Comparison of ENCODE assay signal across 17 cellular contexts in the genomic region with DNA sequence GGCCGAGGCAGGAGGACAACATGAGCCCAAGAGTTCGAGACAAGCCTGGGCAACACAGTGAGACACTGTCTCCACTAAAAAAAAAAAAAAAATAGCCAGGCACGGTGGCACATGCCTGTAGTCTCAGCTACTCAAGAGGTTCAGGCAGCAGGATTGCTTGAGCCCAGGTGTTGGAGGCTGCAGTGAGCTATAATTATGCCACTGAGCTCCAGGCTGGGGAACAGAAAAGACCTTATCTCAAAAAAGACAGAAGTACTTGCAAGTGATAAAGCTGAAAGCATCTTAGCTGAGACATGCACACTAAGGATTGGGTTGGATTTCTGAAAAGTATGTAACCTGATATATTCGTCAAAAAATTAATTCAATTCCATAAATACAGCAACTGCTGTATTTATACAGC.
DNase-seq lines count a peak whose midpoint lies in the region; ATAC-seq, FAIRE-seq and TF ChIP-seq lines count a peak whose summit lies in the region.
"Had no signal": no experiment of that assay in that cellular context is flagged by ENCODE, and none has a peak within 500 bp of the region (broad histone marks: within the 10 kb centered on the region; RNA-seq: fewer than 3 reads in every experiment).

No MANE protein-coding gene starts in this region.

- H3K27me3 ChIP-seq in K562 (ENCODE audit: control insufficient read depth in 2 of 2, insufficient read depth in 2 of 2, low read length in 2 of 2) (no peaks in the 10 kb centered on the region), gastrocnemius medialis (no peaks in the 10 kb centered on the region)
- H3K27me3 ChIP-seq: BE2C had no signal

- in situ Hi-C loops in K562 (cut with MboI) (no loop called here), gastrocnemius medialis (cut with MboI; ENCODE audit: low sequenced_read_pairs in 4 of 4) (no loop called here)

- 20% methylated on average over 4 of the region's 4 CpGs for WGBS in K562 (ENCODE audit: insufficient coverage, low coverage, missing lambda C conversion rate)

- POLR2A ChIA-PET in K562 (lab: Yijun Ruan, JAX): interaction anchor here (1.5 to 1.6 kb wide), 2 partner anchors 10 to 15 kb away, joined by 4 to 5 read pairs; no protein-coding TSS in a partner anchor

- no TSS peak for BruUV-seq in K562 (replicated peaks; lab: Mats Ljungman, UMichigan)

- H3K9me3 ChIP-seq in K562 (replicated peaks; ENCODE audit: control insufficient read depth, insufficient read depth, low read depth, low read length) (no peaks in the 10 kb centered on the region; the same call in 1 of the 2 replicates), gastrocnemius medialis (no peaks in the 10 kb centered on the region)
- H3K9me3 ChIP-seq: BE2C had no signal

- H2AFZ ChIP-seq in K562 (ENCODE audit: low read depth, low read length): no peak overlapping the region

- H3K79me2 ChIP-seq in K562 (ENCODE audit: control insufficient read depth, insufficient read depth, low read length): no peaks in the 10 kb centered on the region

- no peaks in the 10 kb centered on the region for H4K20me1 ChIP-seq in K562 (replicated peaks; ENCODE audit: control insufficient read depth, insufficient read depth, low read length)

- H3K36me3 ChIP-seq in K562 (ENCODE audit: control insufficient read depth, insufficient read depth, low read length) (no peaks in the 10 kb centered on the region), gastrocnemius medialis (no peaks in the 10 kb centered on the region)
- H3K36me3 ChIP-seq: BE2C, HAP-1 had no signal

- FAIRE-seq in K562 (lab: Jason Lieb, UNC): peak; percentile 75
- FAIRE-seq: A549, G401.6, GM12891 had no signal

- no peaks in the 10 kb centered on the region for H3K9me1 ChIP-seq in K562 (ENCODE audit: control insufficient read depth, insufficient read depth, low read length)

- intact Hi-C loops in K562 (cut with micrococcal nuclease) (loop anchor here (5.0 kb wide), 1 partner anchor 43 kb away; no protein-coding TSS in a partner anchor), left ventricle myocardium superior (cut with micrococcal nuclease) (loop anchor here (5.0 kb wide), 1 partner anchor 63 kb away; no protein-coding TSS in a partner anchor), gastrocnemius medialis (cut with DNase I; ENCODE audit: low total_unique reads) (loop anchor here (2.0 kb wide), 1 partner anchor 68 kb away; a partner anchor contains a TSS)

- no peak for TF ChIP-seq RAD21 in K562 (CRISPR knock-in tag; conservative IDR thresholded peaks at IDR 0.05 in 1 of 2, IDR thresholded peaks at IDR 0.05 in 1 of 2)

- H3K9ac ChIP-seq in K562 (ENCODE audit: insufficient read depth in 1 of 2, low read depth in 2 of 2, low read length in 2 of 2): no peak overlapping the region; a peak in 1 of 4 replicates

- no peak overlapping the region for H3K4me2 ChIP-seq in K562 (ENCODE audit: insufficient read depth, low read length)
- H3K4me2 ChIP-seq: A549 had no signal

- no peak; the same call in 1 of the 2 replicates for TF ChIP-seq EP300 in K562 (IDR thresholded peaks at IDR 0.05; ENCODE audit: low read length)

- H3K27ac ChIP-seq in K562 (ENCODE audit: extremely low read depth, low read depth, low read length) (no peak overlapping the region), gastrocnemius medialis (peak overlapping the region; percentile 70 to 80 (median 75))
- H3K27ac ChIP-seq: A549, C4-2B had no signal

- TF ChIP-seq CTCF in K562 (IDR thresholded peaks at IDR 0.05 in 2 of 3, conservative IDR thresholded peaks at IDR 0.05 in 1 of 3; ENCODE audit: insufficient read depth in 2 of 3, low read depth in 1 of 3, low read length in 3 of 3): no peak
- TF ChIP-seq CTCF in gastrocnemius medialis (IDR thresholded peaks at IDR 0.05 in 4 of 5, conservative IDR thresholded peaks at IDR 0.05 in 1 of 5): no peak
- no peak for TF ChIP-seq CTCF in HFFc6 (IDR thresholded peaks at IDR 0.05)

- peaks cover 0 to 9% of the 10 kb centered on the region in 2 experiments; a peak in 4 of 5 replicates for H3K4me1 ChIP-seq in K562 (replicated peaks in 1 of 2; ENCODE audit: control insufficient read depth in 2 of 2, insufficient read depth in 2 of 2, low read length in 2 of 2)
- H3K4me1 ChIP-seq in gastrocnemius medialis: peaks cover 31 to 35% of the 10 kb centered on the region in 2 donors
- H3K4me1 ChIP-seq: BE2C, HAP-1 had no signal

- H3K4me3 Mint-ChIP-seq in HFFc6: no peak overlapping the region
- H3K4me3 Mint-ChIP-seq: CD4-positive, alpha-beta memory T cell had no signal

- CTCF ChIA-PET in K562 (lab: Yijun Ruan, JAX; ENCODE audit: low intra/inter-chr PET ratio): no interaction called here

- H3K9me3 Mint-ChIP-seq in HFFc6: no peaks in the 10 kb centered on the region; the same call in 1 of the 2 replicates

- H3K27me3 Mint-ChIP-seq in HFFc6 (ENCODE audit: insufficient read depth): peaks cover 2% of the 10 kb centered on the region; the same call in 1 of the 2 replicates

- TF ChIP-seq POLR2A in K562 (conservative IDR thresholded peaks at IDR 0.05): no peak
- no peak for TF ChIP-seq POLR2A in gastrocnemius medialis (IDR thresholded peaks at IDR 0.05)

- H3K4me1 Mint-ChIP-seq in HFFc6 (ENCODE audit: low read depth): peaks cover 30% of the 10 kb centered on the region

- H3K4me3 ChIP-seq in K562 (no peak overlapping the region), gastrocnemius medialis (no peak overlapping the region)
- H3K4me3 ChIP-seq: A549, HAP-1 had no signal

- H3K27ac Mint-ChIP-seq in HFFc6: no peak overlapping the region
- H3K27ac Mint-ChIP-seq: CD4-positive, alpha-beta memory T cell had no signal

- DNase-seq in OCI-M1 (lab: John Stamatoyannopoulos, UW) (peak; percentile 31), K562 (ENCODE audit: extremely low read depth in 1 of 4, low spot score in 3 of 4) (peak in 1 of 4 experiments; percentile 50), left ventricle myocardium superior (no peak), gastrocnemius medialis (no peak), HFFc6 (no peak)
- no peak for DNase-seq in activated CD4-positive, alpha-beta T cell treated with anti-CD3 and anti-CD28 coated beads, Interleukin-2, amount 50 U/mL, for 1 hour
- DNase-seq: BE2C; CD4-positive, alpha-beta memory T cell; DMS79; GOT3; IMR-90 had no signal

- ATAC-seq in K562: peak; percentile 64
- ATAC-seq in left ventricle myocardium superior: peak; percentile 70
- peak; percentile 16 to 19 for ATAC-seq in gastrocnemius medialis
- ATAC-seq in HG03442 (IDR thresholded peaks at IDR 0.05; ENCODE audit: unreplicated experiment): no peak
- ATAC-seq: A549 had no signal

- no peaks in the 10 kb centered on the region for H3K36me3 Mint-ChIP-seq in HFFc6 (ENCODE audit: low read depth)
- H3K36me3 Mint-ChIP-seq: CD4-positive, alpha-beta memory T cell had no signal

TF ChIP-seq in K562, 482 proteins besides CTCF, POLR2A, EP300 and RAD21 (continues in another document):
- TF ChIP-seq ARID1B (IDR thresholded peaks at IDR 0.05) (peak; percentile 61), SMARCC2 (IDR thresholded peaks at IDR 0.05; ENCODE audit: low read depth) (no peak), RCOR1 (IDR thresholded peaks at IDR 0.05; ENCODE audit: borderline replicate concordance in 1 of 2, low read depth in 2 of 2, low read length in 2 of 2) (peak in 1 of 2 experiments; percentile 73; a peak in 2 of 4 replicates), SMARCA4 (IDR thresholded peaks at IDR 0.05) (peak; percentile 46; the same call in 1 of the 2 replicates), DPF2 (IDR thresholded peaks at IDR 0.05) (0 out of 2 replicates have a peak, but pooled peaks have one; percentile 35), CBFA2T3 (IDR thresholded peaks at IDR 0.05) (peak; percentile 52), TAL1 (IDR thresholded peaks at IDR 0.05) (peak; percentile 45; the same call in 1 of the 2 replicates), CTBP1 (IDR thresholded peaks at IDR 0.05; ENCODE audit: borderline replicate concordance) (peak; percentile 38; the same call in 1 of the 2 replicates), CBFA2T2 (conservative IDR thresholded peaks at IDR 0.05) (peak; percentile 24; the same call in 1 of the 2 replicates), TEAD4 (IDR thresholded peaks at IDR 0.05; ENCODE audit: low read length) (peak; percentile 26; the same call in 1 of the 2 replicates), TEAD4 (CRISPR knock-in tag; IDR thresholded peaks at IDR 0.05; ENCODE audit: borderline replicate concordance) (no peak)
- TF ChIP-seq, protein P1, sequence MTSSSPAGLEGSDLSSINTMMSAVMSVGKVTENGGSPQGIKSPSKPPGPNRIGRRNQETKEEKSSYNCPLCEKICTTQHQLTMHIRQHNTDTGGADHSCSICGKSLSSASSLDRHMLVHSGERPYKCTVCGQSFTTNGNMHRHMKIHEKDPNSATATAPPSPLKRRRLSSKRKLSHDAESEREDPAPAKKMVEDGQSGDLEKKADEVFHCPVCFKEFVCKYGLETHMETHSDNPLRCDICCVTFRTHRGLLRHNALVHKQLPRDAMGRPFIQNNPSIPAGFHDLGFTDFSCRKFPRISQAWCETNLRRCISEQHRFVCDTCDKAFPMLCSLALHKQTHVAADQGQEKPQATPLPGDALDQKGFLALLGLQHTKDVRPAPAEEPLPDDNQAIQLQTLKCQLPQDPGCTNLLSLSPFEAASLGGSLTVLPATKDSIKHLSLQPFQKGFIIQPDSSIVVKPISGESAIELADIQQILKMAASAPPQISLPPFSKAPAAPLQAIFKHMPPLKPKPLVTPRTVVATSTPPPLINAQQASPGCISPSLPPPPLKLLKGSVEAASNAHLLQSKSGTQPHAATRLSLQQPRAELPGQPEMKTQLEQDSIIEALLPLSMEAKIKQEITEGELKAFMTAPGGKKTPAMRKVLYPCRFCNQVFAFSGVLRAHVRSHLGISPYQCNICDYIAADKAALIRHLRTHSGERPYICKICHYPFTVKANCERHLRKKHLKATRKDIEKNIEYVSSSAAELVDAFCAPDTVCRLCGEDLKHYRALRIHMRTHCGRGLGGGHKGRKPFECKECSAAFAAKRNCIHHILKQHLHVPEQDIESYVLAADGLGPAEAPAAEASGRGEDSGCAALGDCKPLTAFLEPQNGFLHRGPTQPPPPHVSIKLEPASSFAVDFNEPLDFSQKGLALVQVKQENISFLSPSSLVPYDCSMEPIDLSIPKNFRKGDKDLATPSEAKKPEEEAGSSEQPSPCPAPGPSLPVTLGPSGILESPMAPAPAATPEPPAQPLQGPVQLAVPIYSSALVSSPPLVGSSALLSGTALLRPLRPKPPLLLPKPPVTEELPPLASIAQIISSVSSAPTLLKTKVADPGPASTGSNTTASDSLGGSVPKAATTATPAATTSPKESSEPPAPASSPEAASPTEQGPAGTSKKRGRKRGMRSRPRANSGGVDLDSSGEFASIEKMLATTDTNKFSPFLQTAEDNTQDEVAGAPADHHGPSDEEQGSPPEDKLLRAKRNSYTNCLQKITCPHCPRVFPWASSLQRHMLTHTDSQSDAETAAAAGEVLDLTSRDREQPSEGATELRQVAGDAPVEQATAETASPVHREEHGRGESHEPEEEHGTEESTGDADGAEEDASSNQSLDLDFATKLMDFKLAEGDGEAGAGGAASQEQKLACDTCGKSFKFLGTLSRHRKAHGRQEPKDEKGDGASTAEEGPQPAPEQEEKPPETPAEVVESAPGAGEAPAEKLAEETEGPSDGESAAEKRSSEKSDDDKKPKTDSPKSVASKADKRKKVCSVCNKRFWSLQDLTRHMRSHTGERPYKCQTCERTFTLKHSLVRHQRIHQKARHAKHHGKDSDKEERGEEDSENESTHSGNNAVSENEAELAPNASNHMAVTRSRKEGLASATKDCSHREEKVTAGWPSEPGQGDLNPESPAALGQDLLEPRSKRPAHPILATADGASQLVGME (CRISPR knock-in tag; IDR thresholded peaks at IDR 0.05): no peak
